In genomic region chr14:70894868-70895267, GRCh38 we compare ENCODE assay signal across 16 cellular contexts. TPM values are rescaled to one million over a fixed set of nuclear protein-coding genes. Genes with fewer than 3 reads are reported as not detected.
DNase-seq lines count a peak whose midpoint lies in the region; ATAC-seq and TF ChIP-seq lines count a peak whose summit lies in the region.
"Had no signal": no experiment of that assay in that cellular context is flagged by ENCODE, and none has a peak within 500 bp of the region (broad histone marks: within the 10 kb centered on the region; RNA-seq: fewer than 3 reads in every experiment).

No MANE protein-coding gene starts in this region.

- peaks cover 7% of the 10 kb centered on the region for H3K27me3 Mint-ChIP-seq in activated CD4-positive, alpha-beta T cell treated with anti-CD3 and anti-CD28 coated beads for 36 hours

- H2AK5ac ChIP-seq in trophoblast cell (ENCODE audit: low read length) = no peak overlapping the region

- no peaks in the 10 kb centered on the region for H3K36me3 Mint-ChIP-seq in activated CD4-positive, alpha-beta T cell treated with anti-CD3 and anti-CD28 coated beads for 36 hours (ENCODE audit: low read depth)

- H3K9me3 ChIP-seq in Loucy (ENCODE audit: insufficient read depth, low read depth, low read length) (no peaks in the 10 kb centered on the region), trophoblast cell (ENCODE audit: insufficient read depth, low read depth, low read length) (no peaks in the 10 kb centered on the region), PC-3 (ENCODE audit: low read length) (no peaks in the 10 kb centered on the region)
- H3K9me3 ChIP-seq: body of pancreas, left lung, suprapubic skin had no signal

- H3K4me1 Mint-ChIP-seq in activated CD4-positive, alpha-beta T cell treated with anti-CD3 and anti-CD28 coated beads for 36 hours = peaks cover 52% of the 10 kb centered on the region

- CTCF ChIA-PET in activated CD4-positive, alpha-beta T cell treated with anti-CD3 and anti-CD28 coated beads for 36 hours (lab: Charles Lee) = interaction anchor here (1.5 to 14.4 kb wide), 2 partner anchors 9 to 78 kb away, joined by 3 to 173 read pairs; no protein-coding TSS in a partner anchor
- CTCF ChIA-PET in PC-3 (lab: Charles Lee) = no interaction called here

- POLR2A ChIA-PET in activated CD4-positive, alpha-beta T cell treated with anti-CD3 and anti-CD28 coated beads for 36 hours (lab: Charles Lee) = no interaction called here
- POLR2A ChIA-PET in PC-3 (lab: Charles Lee; ENCODE audit: unreplicated experiment) = no interaction called here

- H3K9ac ChIP-seq in Loucy (ENCODE audit: low read depth, low read length, poor library complexity, severe bottlenecking) (no peak overlapping the region), trophoblast cell (ENCODE audit: low read length) (no peak overlapping the region), PC-3 (ENCODE audit: low read length) (no peak overlapping the region)

- intact Hi-C loops in activated CD4-positive, alpha-beta T cell treated with anti-CD3 and anti-CD28 coated beads for 36 hours (cut with DNase I, micrococcal nuclease) = loop anchor here in 1 of 2 experiments (1.0 kb wide), 1 partner anchor 10 kb away; no protein-coding TSS in a partner anchor
- intact Hi-C loops in PC-3 (cut with micrococcal nuclease) = no loop called here

- no peak overlapping the region for H3K23ac ChIP-seq in trophoblast cell (ENCODE audit: low read length)

- H3K36me3 ChIP-seq in Loucy (ENCODE audit: insufficient read depth, low read length) (no peaks in the 10 kb centered on the region), trophoblast cell (ENCODE audit: control insufficient read depth in 1 of 2, insufficient read depth in 2 of 2, low read length in 2 of 2) (no peaks in the 10 kb centered on the region), PC-3 (ENCODE audit: low read depth, low read length) (no peaks in the 10 kb centered on the region)
- H3K36me3 ChIP-seq: left lung, suprapubic skin had no signal

- no peak overlapping the region for H4K8ac ChIP-seq in trophoblast cell (ENCODE audit: low read depth, low read length)

- H2AFZ ChIP-seq in Loucy (ENCODE audit: low read length) = peak overlapping the region; percentile 20; the same call in 1 of the 2 replicates
- H2AFZ ChIP-seq in trophoblast cell (ENCODE audit: insufficient read depth, low read length, poor library complexity) = no peak overlapping the region
- no peak overlapping the region for H2AFZ ChIP-seq in PC-3 (ENCODE audit: low read length)

- peaks cover 3% of the 10 kb centered on the region for H3K9me3 Mint-ChIP-seq in activated CD4-positive, alpha-beta T cell treated with anti-CD3 and anti-CD28 coated beads for 36 hours (ENCODE audit: low read depth)

- H3K14ac ChIP-seq in trophoblast cell (ENCODE audit: low read length) = no peak overlapping the region

- H3K4me1 ChIP-seq in Loucy (ENCODE audit: insufficient read depth, low read length, poor library complexity, severe bottlenecking) = peaks cover 35% of the 10 kb centered on the region
- H3K4me1 ChIP-seq in trophoblast cell (ENCODE audit: control insufficient read depth in 1 of 2, insufficient read depth in 2 of 2, low read length in 2 of 2) = peaks cover 0 to 7% of the 10 kb centered on the region in 2 experiments
- H3K4me1 ChIP-seq in PC-3 (ENCODE audit: insufficient read depth, low read length) = no peaks in the 10 kb centered on the region
- H3K4me1 ChIP-seq: body of pancreas had no signal

- H3K18ac ChIP-seq in trophoblast cell (ENCODE audit: low read length) = no peak overlapping the region

- H3K79me2 ChIP-seq in Loucy (ENCODE audit: insufficient read depth, low read length) (no peaks in the 10 kb centered on the region), trophoblast cell (ENCODE audit: control insufficient read depth, insufficient read depth, low read length, poor library complexity) (no peaks in the 10 kb centered on the region), PC-3 (ENCODE audit: low read length) (no peaks in the 10 kb centered on the region)

- H2BK5ac ChIP-seq in trophoblast cell (ENCODE audit: low read depth, low read length, poor library complexity) = no peak overlapping the region

- DNase-seq in activated CD4-positive, alpha-beta T cell treated with anti-CD3 and anti-CD28 coated beads for 36 hours = peak; percentile 36
- no peak for DNase-seq in activated CD4-positive, alpha-beta T cell treated with anti-CD3 and anti-CD28 coated beads for 48 hours
- DNase-seq in amniotic epithelial cell (ENCODE audit: low read depth) (peak; percentile 74), trophoblast cell (peak; percentile 56 to 61), PC-3 (no peak), NCI-H1417 (lab: John Stamatoyannopoulos, UW) (no peak)
- DNase-seq: body of pancreas; Kasumi-1; left lung; NCI-H524 treated with DMSO at 0.1 percent for 48 hours; stimulated activated CD4-positive, alpha-beta T cell treated with anti-CD3 and anti-CD28 coated beads, Interleukin-15, amount 100 ng/mL, for 24 hours had no signal

- TF ChIP-seq CTCF in Loucy (conservative IDR thresholded peaks at IDR 0.05; ENCODE audit: low read length) = no peak
- no peak for TF ChIP-seq CTCF in PC-3 (conservative IDR thresholded peaks at IDR 0.05; ENCODE audit: low read depth, low read length)

- BruUV-seq in PC-3 (replicated peaks; lab: Mats Ljungman, UMichigan) = no TSS peak

- H3K27ac ChIP-seq in trophoblast cell (ENCODE audit: low read depth, low read length) = no peak overlapping the region
- H3K27ac ChIP-seq in PC-3 (ENCODE audit: low read length) = no peak overlapping the region
- H3K27ac ChIP-seq: body of pancreas, C4-2B, left lung, suprapubic skin had no signal

- H3F3A ChIP-seq in Loucy (ENCODE audit: low read depth) (no peaks in the 10 kb centered on the region), PC-3 (ENCODE audit: low read length, unreplicated experiment) (no peaks in the 10 kb centered on the region)

- H3K4me2 ChIP-seq in Loucy (ENCODE audit: low read depth, low read length, poor library complexity, severe bottlenecking) (no peak overlapping the region), trophoblast cell (ENCODE audit: low read length) (no peak overlapping the region), PC-3 (ENCODE audit: low read length) (no peak overlapping the region)

- whole genome bisulfite sequencing in trophoblast cell (ENCODE audit: extremely low coverage, insufficient coverage, insufficient read length) = no CpG with 5 or more reads among the region's 2 CpGs

- H3K9me2 ChIP-seq in Loucy (replicated peaks; ENCODE audit: low read depth, low read length) (no peaks in the 10 kb centered on the region), PC-3 (replicated peaks; ENCODE audit: low read length) (no peaks in the 10 kb centered on the region)

- ATAC-seq in activated CD4-positive, alpha-beta T cell treated with anti-CD3 and anti-CD28 coated beads for 36 hours = peak; percentile 75
- ATAC-seq in PC-3 (no peak), GM21576 (IDR thresholded peaks at IDR 0.05; ENCODE audit: unreplicated experiment) (no peak)
- ATAC-seq: body of pancreas, left lung had no signal

- no peak overlapping the region for H3K4me3 ChIP-seq in Loucy (ENCODE audit: low read length, poor library complexity, severe bottlenecking)
- no peak overlapping the region for H3K4me3 ChIP-seq in trophoblast cell (ENCODE audit: low read depth, low read length)
- no peak overlapping the region for H3K4me3 ChIP-seq in PC-3 (ENCODE audit: low read length)
- H3K4me3 ChIP-seq: body of pancreas, left lung, suprapubic skin had no signal

- peak overlapping the region; percentile 9 for H3K27ac Mint-ChIP-seq in activated CD4-positive, alpha-beta T cell treated with anti-CD3 and anti-CD28 coated beads for 36 hours
- H3K27ac Mint-ChIP-seq: progenitor cell of endocrine pancreas had no signal

- H4K12ac ChIP-seq in trophoblast cell (ENCODE audit: low read depth, low read length) = no peak overlapping the region

- no peak overlapping the region for H3K4ac ChIP-seq in trophoblast cell (ENCODE audit: low read depth, low read length)

- no peaks in the 10 kb centered on the region for H3K79me1 ChIP-seq in trophoblast cell (ENCODE audit: low read length)

- no peak overlapping the region for H3K4me3 Mint-ChIP-seq in activated CD4-positive, alpha-beta T cell treated with anti-CD3 and anti-CD28 coated beads for 36 hours

- H4K91ac ChIP-seq in trophoblast cell (ENCODE audit: low read depth, low read length) = no peak overlapping the region

- H2BK120ac ChIP-seq in trophoblast cell (ENCODE audit: insufficient read depth, low read length, poor library complexity) = no peak overlapping the region

- no peaks in the 10 kb centered on the region for H3K27me3 ChIP-seq in Loucy (ENCODE audit: insufficient read depth, low read length, poor library complexity, severe bottlenecking)
- H3K27me3 ChIP-seq in trophoblast cell (ENCODE audit: insufficient read depth, low read length) = no peaks in the 10 kb centered on the region
- H3K27me3 ChIP-seq in PC-3 (ENCODE audit: low read length) = peaks cover 16% of the 10 kb centered on the region; the same call in 1 of the 2 replicates
- H3K27me3 ChIP-seq: body of pancreas, left lung, suprapubic skin had no signal

- H2BK12ac ChIP-seq in trophoblast cell (ENCODE audit: low read length) = no peak overlapping the region

- H4K20me1 ChIP-seq in Loucy (ENCODE audit: insufficient read depth, low read length, poor library complexity, severe bottlenecking) (no peaks in the 10 kb centered on the region), PC-3 (ENCODE audit: low read length) (no peaks in the 10 kb centered on the region)

RNA-seq across cellular contexts. Expression of gene PCNX1, which starts 12.4 kb away (rescaled TPM):
- total RNA-seq in activated CD4-positive, alpha-beta T cell treated with anti-CD3 and anti-CD28 coated beads for 36 hours = 10 to 100 TPM; 38.4 to 57.9 TPM
- polyA plus RNA-seq in trophoblast cell (2013) = 27.8 and 29.2 TPM in 2 replicates
- 21.5 and 23.3 TPM in 2 replicates for total RNA-seq in PC-3 (2014; rRNA removed)

Comparison
In these comparisons a context has a peak if more than half of its experiments do, and no peak if none do; other contexts are left out.
1. DNase-seq: peak in activated CD4-positive, alpha-beta T cell treated with anti-CD3 and anti-CD28 coated beads for 36 hours (single experiment), amniotic epithelial cell (single experiment) and trophoblast cell (2 of 2); none in activated CD4-positive, alpha-beta T cell treated with anti-CD3 and anti-CD28 coated beads for 48 hours (single experiment), PC-3 (single experiment) and NCI-H1417 (0 of 3).